9 cellular contexts compared by ENCODE assay signal in genomic region chr10:129035052-129035805, GRCh38.
DNase-seq lines count a peak whose midpoint lies in the region; ATAC-seq and TF ChIP-seq lines count a peak whose summit lies in the region.
"Had no signal": no experiment of that assay in that cellular context is flagged by ENCODE, and none has a peak within 500 bp of the region (broad histone marks: within the 10 kb centered on the region; RNA-seq: fewer than 3 reads in every experiment).

No MANE protein-coding gene starts in this region.

- intact Hi-C loops in lower leg skin (cut with DNase I; ENCODE audit: low total_unique reads), result loop anchor here (2.0 kb wide), 1 partner anchor 940 kb away; no protein-coding TSS in a partner anchor

- H3K27me3 Mint-ChIP-seq in activated T-cell treated with anti-CD3 and anti-CD28 coated beads, Interleukin-2, amount 50 U/mL, for 4 hours (ENCODE audit: low read depth), result peaks cover 6% of the 10 kb centered on the region
- H3K27me3 Mint-ChIP-seq in stimulated activated naive CD8-positive, alpha-beta T cell treated with anti-CD3 and anti-CD28 coated beads, Interleukin-15, amount 100 ng/mL, for 72 hours, result peaks cover 40% of the 10 kb centered on the region

- ATAC-seq in activated T-cell treated with anti-CD3 and anti-CD28 coated beads, Interleukin-2, amount 50 U/mL, for 4 hours, result peak; percentile 53 to 70
- ATAC-seq in stimulated activated naive CD8-positive, alpha-beta T cell treated with anti-CD3 and anti-CD28 coated beads, Interleukin-15, amount 100 ng/mL, for 72 hours, result peak; percentile 91

- 14 to 18% methylated on average over 24 of the region's 24 CpGs for WGBS in lower leg skin, 2 donors

- no peak for TF ChIP-seq POLR2A in lower leg skin (IDR thresholded peaks at IDR 0.05)

- TF ChIP-seq CTCF in lower leg skin (IDR thresholded peaks at IDR 0.05), result no peak

- H3K9me3 Mint-ChIP-seq in activated T-cell treated with anti-CD3 and anti-CD28 coated beads, Interleukin-2, amount 50 U/mL, for 4 hours, result no peaks in the 10 kb centered on the region
- no peaks in the 10 kb centered on the region for H3K9me3 Mint-ChIP-seq in stimulated activated naive CD8-positive, alpha-beta T cell treated with anti-CD3 and anti-CD28 coated beads, Interleukin-15, amount 100 ng/mL, for 72 hours

- DNase-seq in T-helper 1 cell (peak in 4 of 5 donors; percentile 28 to 82 (median 30)), lower leg skin (ENCODE audit: low spot score in 2 of 2) (peak; percentile 46 to 92), 8988T (no peak), OCI-M1 (lab: John Stamatoyannopoulos, UW) (no peak), SK-N-DZ (ENCODE audit: low spot score) (no peak)
- no peak for DNase-seq in activated T-cell treated with anti-CD3 and anti-CD28 coated beads, Interleukin-2, amount 50 U/mL, for 4 hours
- peak; percentile 60 to 78 for DNase-seq in stimulated activated naive CD8-positive, alpha-beta T cell treated with anti-CD3 and anti-CD28 coated beads, Interleukin-15, amount 100 ng/mL, for 72 hours
- DNase-seq: occipital lobe, WERI-Rb-1 had no signal

- H3K4me3 ChIP-seq in lower leg skin (ENCODE audit: low read depth, poor library complexity, severe bottlenecking), result no peak overlapping the region

- no peaks in the 10 kb centered on the region for H3K36me3 Mint-ChIP-seq in activated T-cell treated with anti-CD3 and anti-CD28 coated beads, Interleukin-2, amount 50 U/mL, for 4 hours (ENCODE audit: insufficient read depth)

- H3K4me1 Mint-ChIP-seq in activated T-cell treated with anti-CD3 and anti-CD28 coated beads, Interleukin-2, amount 50 U/mL, for 4 hours (ENCODE audit: low read depth), result peaks cover 22% of the 10 kb centered on the region
- peaks cover 61% of the 10 kb centered on the region for H3K4me1 Mint-ChIP-seq in stimulated activated naive CD8-positive, alpha-beta T cell treated with anti-CD3 and anti-CD28 coated beads, Interleukin-15, amount 100 ng/mL, for 72 hours

- H3K27ac Mint-ChIP-seq in stimulated activated naive CD8-positive, alpha-beta T cell treated with anti-CD3 and anti-CD28 coated beads, Interleukin-15, amount 100 ng/mL, for 72 hours, result peak overlapping the region in 1 of 2 donors; percentile 94

- peak overlapping the region; percentile 27 for H3K4me3 Mint-ChIP-seq in activated T-cell treated with anti-CD3 and anti-CD28 coated beads, Interleukin-2, amount 50 U/mL, for 4 hours
- H3K4me3 Mint-ChIP-seq in stimulated activated naive CD8-positive, alpha-beta T cell treated with anti-CD3 and anti-CD28 coated beads, Interleukin-15, amount 100 ng/mL, for 72 hours, result peak overlapping the region; percentile 71 to 76

Comparison
In these comparisons a context has a peak if more than half of its experiments do, and no peak if none do; other contexts are left out.
1. DNase-seq: peak in T-helper 1 cell (4 of 5), lower leg skin (2 of 2) and stimulated activated naive CD8-positive, alpha-beta T cell treated with anti-CD3 and anti-CD28 coated beads, Interleukin-15, amount 100 ng/mL, for 72 hours (2 of 2); none in activated T-cell treated with anti-CD3 and anti-CD28 coated beads, Interleukin-2, amount 50 U/mL, for 4 hours (single experiment), 8988T (single experiment), OCI-M1 (single experiment) and SK-N-DZ (single experiment).